In genomic region chr1:92409946-92410345, GRCh38 we compare ENCODE assay signal across 22 cellular contexts.
"Had no signal": no experiment of that assay in that cellular context is flagged by ENCODE, and none has a peak within 500 bp of the region (broad histone marks: within the 10 kb centered on the region; RNA-seq: fewer than 3 reads in every experiment).

No MANE protein-coding gene starts in this region.

- ATAC-seq: gastroesophageal sphincter, left ventricle myocardium superior had no signal

- H3K36me3 Mint-ChIP-seq: mesothelial cell of epicardium, natural killer cell had no signal

- H3K4me1 ChIP-seq: gastroesophageal sphincter, prostate gland, right atrium auricular region, stomach, suprapubic skin, vagina had no signal

- H3K27ac ChIP-seq: coronary artery, gastroesophageal sphincter, ovary, prostate gland, right atrium auricular region, stomach, suprapubic skin, vagina, VCaP had no signal

- H3K4me3 Mint-ChIP-seq: activated CD4-positive, alpha-beta T cell treated with anti-CD3 and anti-CD28 coated beads, Interleukin-2, amount 10 ng/mL, durations not matched to agents 7 days and 5 days; activated naive CD4-positive, alpha-beta T cell treated with anti-CD3 and anti-CD28 coated beads for 36 hours; endodermal cell; mesothelial cell of epicardium; natural killer cell had no signal

- H3K4me3 ChIP-seq: coronary artery, gastroesophageal sphincter, ovary, prostate gland, right atrium auricular region, spleen, stomach, suprapubic skin, vagina had no signal

- H3K9me3 ChIP-seq: gastroesophageal sphincter, ovary, prostate gland, right atrium auricular region, spleen, suprapubic skin, vagina had no signal

- H3K9me3 Mint-ChIP-seq: activated naive CD4-positive, alpha-beta T cell treated with anti-CD3 and anti-CD28 coated beads for 36 hours; natural killer cell had no signal

- H3K27me3 Mint-ChIP-seq: activated CD4-positive, alpha-beta T cell treated with anti-CD3 and anti-CD28 coated beads, Interleukin-2, amount 10 ng/mL, durations not matched to agents 7 days and 5 days had no signal

- DNase-seq: activated CD8-positive, alpha-beta memory T cell treated with anti-CD3 and anti-CD28 coated beads for 24 hours; cerebellar nuclear complex; head of caudate nucleus; hypothalamus; left ventricle myocardium superior; mammary epithelial cell; natural killer cell; ovary; spleen; stomach; trophoblast cell had no signal

- H3K27ac Mint-ChIP-seq: activated naive CD4-positive, alpha-beta T cell treated with anti-CD3 and anti-CD28 coated beads for 36 hours; endodermal cell; mesothelial cell of epicardium had no signal

- H3K27me3 ChIP-seq: gastroesophageal sphincter, ovary, right atrium auricular region, spleen, stomach, suprapubic skin, vagina had no signal

- H3K36me3 ChIP-seq: gastroesophageal sphincter, ovary, prostate gland, right atrium auricular region, spleen, stomach, suprapubic skin, vagina had no signal
